ENCODE assay signal across 2 cellular contexts in genomic region chr7:15504376-15504775, GRCh38.
A peak's percentile ranks its signal among the peaks of the same experiment; 100 is the strongest.
TF ChIP-seq lines count a peak whose summit lies in the region.

No MANE protein-coding gene starts in this region.

TF ChIP-seq in SK-N-SH, 30 proteins besides CTCF, POLR2A, EP300 and RAD21:
- no peak for TF ChIP-seq ZBTB33 (IDR thresholded peaks at IDR 0.05; ENCODE audit: borderline replicate concordance, low read depth)
- TF ChIP-seq TEAD4 (IDR thresholded peaks at IDR 0.05; ENCODE audit: borderline replicate concordance, insufficient read depth) = no peak
- no peak for TF ChIP-seq USF2 (IDR thresholded peaks at IDR 0.05; ENCODE audit: borderline replicate concordance, low read depth, low read length)
- no peak for TF ChIP-seq MEF2A (IDR thresholded peaks at IDR 0.05; ENCODE audit: borderline replicate concordance, low read depth)
- no peak for TF ChIP-seq PBX3 (IDR thresholded peaks at IDR 0.05)
- no peak for TF ChIP-seq JUND (IDR thresholded peaks at IDR 0.05)
- TF ChIP-seq FOXJ3 (CRISPR knock-in tag; IDR thresholded peaks at IDR 0.05) = no peak
- TF ChIP-seq REST (IDR thresholded peaks at IDR 0.05; ENCODE audit: low read depth, low read length) = no peak
- no peak for TF ChIP-seq TAF1 (IDR thresholded peaks at IDR 0.05; ENCODE audit: borderline replicate concordance, low read depth, low read length)
- TF ChIP-seq RFX5 (IDR thresholded peaks at IDR 0.05; ENCODE audit: low read length) = no peak
- no peak for TF ChIP-seq USF1 (IDR thresholded peaks at IDR 0.05; ENCODE audit: borderline replicate concordance, low read depth)
- no peak for TF ChIP-seq FOSL2 (IDR thresholded peaks at IDR 0.05; ENCODE audit: borderline replicate concordance, low read depth)
- no peak for TF ChIP-seq GABPA (IDR thresholded peaks at IDR 0.05; ENCODE audit: low read depth)
- TF ChIP-seq MXI1 (IDR thresholded peaks at IDR 0.05; ENCODE audit: low read depth, low read length) = no peak
- TF ChIP-seq CHD2 (IDR thresholded peaks at IDR 0.05; ENCODE audit: low read length, partially characterized antibody) = no peak
TF ChIP-seq in SK-N-SH: peak in this region for 0.

TF ChIP-seq in neural cell, 6 proteins besides CTCF, POLR2A, EP300 and RAD21 (continued from another document):
- TF ChIP-seq REST (IDR thresholded peaks at IDR 0.05; ENCODE audit: borderline replicate concordance) (peak; percentile 98), TAF1 (IDR thresholded peaks at IDR 0.05; ENCODE audit: low read depth) (peak; percentile 28)
